1 cellular context compared by ENCODE assay signal in the genomic region with DNA sequence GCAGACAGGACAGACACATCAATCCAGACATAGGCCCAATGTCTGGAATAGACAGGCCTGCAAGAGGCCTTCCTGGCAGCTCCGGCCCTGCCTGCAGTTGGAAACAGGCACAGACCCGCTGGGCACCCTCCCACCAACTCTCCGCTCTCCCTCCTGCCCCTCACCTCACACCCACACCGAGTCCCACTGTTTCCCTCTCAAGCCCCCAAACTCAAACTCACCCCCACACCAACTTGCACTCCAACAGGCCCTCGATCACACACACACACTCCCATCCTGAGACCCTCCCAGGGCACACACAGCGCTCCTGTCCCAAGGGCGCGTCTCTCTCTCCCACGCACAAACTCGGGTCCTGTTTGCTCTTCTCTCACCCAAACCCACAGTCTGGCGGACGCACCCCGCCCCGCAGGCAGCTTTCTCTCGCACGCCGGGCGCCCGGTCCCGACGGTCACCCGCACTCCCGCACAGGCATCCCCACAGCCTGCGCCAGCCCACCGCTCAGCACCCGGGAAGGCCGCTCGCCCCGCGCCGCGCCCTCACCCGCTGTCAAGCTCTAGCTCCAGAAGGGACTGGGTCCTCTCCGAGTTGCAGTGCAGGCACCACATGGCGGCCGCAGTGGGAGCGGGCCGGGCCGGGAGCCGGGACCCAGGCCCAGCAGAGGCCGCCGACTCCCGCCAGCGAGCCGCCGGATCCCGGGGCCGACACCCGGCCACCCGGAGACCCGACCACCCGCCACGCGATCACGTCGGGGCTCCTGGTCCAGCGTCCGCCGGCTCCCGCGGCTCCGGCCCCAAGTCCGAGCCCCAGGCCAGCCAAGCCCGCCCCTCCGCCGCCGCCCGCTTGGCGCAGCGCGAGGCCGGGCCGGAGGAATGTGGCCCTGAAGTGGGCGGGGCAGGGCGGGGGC.
TF ChIP-seq lines count a peak whose summit lies in the region.

No MANE protein-coding gene starts in this region.

TF ChIP-seq in K562, 482 proteins besides CTCF, POLR2A, EP300 and RAD21 (continued from another document and continues in another):
- TF ChIP-seq, protein P1, sequence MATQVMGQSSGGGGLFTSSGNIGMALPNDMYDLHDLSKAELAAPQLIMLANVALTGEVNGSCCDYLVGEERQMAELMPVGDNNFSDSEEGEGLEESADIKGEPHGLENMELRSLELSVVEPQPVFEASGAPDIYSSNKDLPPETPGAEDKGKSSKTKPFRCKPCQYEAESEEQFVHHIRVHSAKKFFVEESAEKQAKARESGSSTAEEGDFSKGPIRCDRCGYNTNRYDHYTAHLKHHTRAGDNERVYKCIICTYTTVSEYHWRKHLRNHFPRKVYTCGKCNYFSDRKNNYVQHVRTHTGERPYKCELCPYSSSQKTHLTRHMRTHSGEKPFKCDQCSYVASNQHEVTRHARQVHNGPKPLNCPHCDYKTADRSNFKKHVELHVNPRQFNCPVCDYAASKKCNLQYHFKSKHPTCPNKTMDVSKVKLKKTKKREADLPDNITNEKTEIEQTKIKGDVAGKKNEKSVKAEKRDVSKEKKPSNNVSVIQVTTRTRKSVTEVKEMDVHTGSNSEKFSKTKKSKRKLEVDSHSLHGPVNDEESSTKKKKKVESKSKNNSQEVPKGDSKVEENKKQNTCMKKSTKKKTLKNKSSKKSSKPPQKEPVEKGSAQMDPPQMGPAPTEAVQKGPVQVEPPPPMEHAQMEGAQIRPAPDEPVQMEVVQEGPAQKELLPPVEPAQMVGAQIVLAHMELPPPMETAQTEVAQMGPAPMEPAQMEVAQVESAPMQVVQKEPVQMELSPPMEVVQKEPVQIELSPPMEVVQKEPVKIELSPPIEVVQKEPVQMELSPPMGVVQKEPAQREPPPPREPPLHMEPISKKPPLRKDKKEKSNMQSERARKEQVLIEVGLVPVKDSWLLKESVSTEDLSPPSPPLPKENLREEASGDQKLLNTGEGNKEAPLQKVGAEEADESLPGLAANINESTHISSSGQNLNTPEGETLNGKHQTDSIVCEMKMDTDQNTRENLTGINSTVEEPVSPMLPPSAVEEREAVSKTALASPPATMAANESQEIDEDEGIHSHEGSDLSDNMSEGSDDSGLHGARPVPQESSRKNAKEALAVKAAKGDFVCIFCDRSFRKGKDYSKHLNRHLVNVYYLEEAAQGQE (CRISPR knock-in tag; IDR thresholded peaks at IDR 0.05; ENCODE audit: low read depth) = 0 out of 2 replicates have a peak, but pooled peaks have one; percentile 61
- no peak for TF ChIP-seq RAD51 (IDR thresholded peaks at IDR 0.05; ENCODE audit: borderline replicate concordance, low read depth)
- peak; percentile 37; the same call in 1 of the 2 replicates for TF ChIP-seq ATF7 (IDR thresholded peaks at IDR 0.05)
- TF ChIP-seq BRD9 (IDR thresholded peaks at IDR 0.05; ENCODE audit: low read depth, partially characterized antibody) = no peak
- TF ChIP-seq GTF2E2 (tag; IDR thresholded peaks at IDR 0.05) = no peak
- no peak for TF ChIP-seq HNRNPH1 (optimal IDR thresholded peaks at IDR 0.05; ENCODE audit: low read depth, low read length)
- TF ChIP-seq, protein P2, sequence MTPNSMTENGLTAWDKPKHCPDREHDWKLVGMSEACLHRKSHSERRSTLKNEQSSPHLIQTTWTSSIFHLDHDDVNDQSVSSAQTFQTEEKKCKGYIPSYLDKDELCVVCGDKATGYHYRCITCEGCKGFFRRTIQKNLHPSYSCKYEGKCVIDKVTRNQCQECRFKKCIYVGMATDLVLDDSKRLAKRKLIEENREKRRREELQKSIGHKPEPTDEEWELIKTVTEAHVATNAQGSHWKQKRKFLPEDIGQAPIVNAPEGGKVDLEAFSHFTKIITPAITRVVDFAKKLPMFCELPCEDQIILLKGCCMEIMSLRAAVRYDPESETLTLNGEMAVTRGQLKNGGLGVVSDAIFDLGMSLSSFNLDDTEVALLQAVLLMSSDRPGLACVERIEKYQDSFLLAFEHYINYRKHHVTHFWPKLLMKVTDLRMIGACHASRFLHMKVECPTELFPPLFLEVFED (CRISPR knock-in tag; conservative IDR thresholded peaks at IDR 0.05) = peak; percentile 89
- TF ChIP-seq, protein P3, sequence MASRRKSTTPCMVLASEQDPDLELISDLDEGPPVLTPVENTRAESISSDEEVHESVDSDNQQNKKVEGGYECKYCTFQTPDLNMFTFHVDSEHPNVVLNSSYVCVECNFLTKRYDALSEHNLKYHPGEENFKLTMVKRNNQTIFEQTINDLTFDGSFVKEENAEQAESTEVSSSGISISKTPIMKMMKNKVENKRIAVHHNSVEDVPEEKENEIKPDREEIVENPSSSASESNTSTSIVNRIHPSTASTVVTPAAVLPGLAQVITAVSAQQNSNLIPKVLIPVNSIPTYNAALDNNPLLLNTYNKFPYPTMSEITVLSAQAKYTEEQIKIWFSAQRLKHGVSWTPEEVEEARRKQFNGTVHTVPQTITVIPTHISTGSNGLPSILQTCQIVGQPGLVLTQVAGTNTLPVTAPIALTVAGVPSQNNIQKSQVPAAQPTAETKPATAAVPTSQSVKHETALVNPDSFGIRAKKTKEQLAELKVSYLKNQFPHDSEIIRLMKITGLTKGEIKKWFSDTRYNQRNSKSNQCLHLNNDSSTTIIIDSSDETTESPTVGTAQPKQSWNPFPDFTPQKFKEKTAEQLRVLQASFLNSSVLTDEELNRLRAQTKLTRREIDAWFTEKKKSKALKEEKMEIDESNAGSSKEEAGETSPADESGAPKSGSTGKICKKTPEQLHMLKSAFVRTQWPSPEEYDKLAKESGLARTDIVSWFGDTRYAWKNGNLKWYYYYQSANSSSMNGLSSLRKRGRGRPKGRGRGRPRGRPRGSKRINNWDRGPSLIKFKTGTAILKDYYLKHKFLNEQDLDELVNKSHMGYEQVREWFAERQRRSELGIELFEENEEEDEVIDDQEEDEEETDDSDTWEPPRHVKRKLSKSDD (conservative IDR thresholded peaks at IDR 0.05; ENCODE audit: low read length) = no peak
- no peak for TF ChIP-seq PTRF (tag; IDR thresholded peaks at IDR 0.05)
- no peak for TF ChIP-seq CREM (IDR thresholded peaks at IDR 0.05; ENCODE audit: low read depth)
- TF ChIP-seq, protein P4, sequence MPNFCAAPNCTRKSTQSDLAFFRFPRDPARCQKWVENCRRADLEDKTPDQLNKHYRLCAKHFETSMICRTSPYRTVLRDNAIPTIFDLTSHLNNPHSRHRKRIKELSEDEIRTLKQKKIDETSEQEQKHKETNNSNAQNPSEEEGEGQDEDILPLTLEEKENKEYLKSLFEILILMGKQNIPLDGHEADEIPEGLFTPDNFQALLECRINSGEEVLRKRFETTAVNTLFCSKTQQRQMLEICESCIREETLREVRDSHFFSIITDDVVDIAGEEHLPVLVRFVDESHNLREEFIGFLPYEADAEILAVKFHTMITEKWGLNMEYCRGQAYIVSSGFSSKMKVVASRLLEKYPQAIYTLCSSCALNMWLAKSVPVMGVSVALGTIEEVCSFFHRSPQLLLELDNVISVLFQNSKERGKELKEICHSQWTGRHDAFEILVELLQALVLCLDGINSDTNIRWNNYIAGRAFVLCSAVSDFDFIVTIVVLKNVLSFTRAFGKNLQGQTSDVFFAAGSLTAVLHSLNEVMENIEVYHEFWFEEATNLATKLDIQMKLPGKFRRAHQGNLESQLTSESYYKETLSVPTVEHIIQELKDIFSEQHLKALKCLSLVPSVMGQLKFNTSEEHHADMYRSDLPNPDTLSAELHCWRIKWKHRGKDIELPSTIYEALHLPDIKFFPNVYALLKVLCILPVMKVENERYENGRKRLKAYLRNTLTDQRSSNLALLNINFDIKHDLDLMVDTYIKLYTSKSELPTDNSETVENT (CRISPR knock-in tag; IDR thresholded peaks at IDR 0.05) = 0 out of 2 replicates have a peak, but pooled peaks have one; percentile 71
- TF ChIP-seq HOXB6 (CRISPR knock-in tag; IDR thresholded peaks at IDR 0.05; ENCODE audit: borderline replicate concordance) = no peak
- TF ChIP-seq TAF9B (IDR thresholded peaks at IDR 0.05; ENCODE audit: partially characterized antibody) = no peak
- TF ChIP-seq TCF7 (IDR thresholded peaks at IDR 0.05; ENCODE audit: borderline replicate concordance) = no peak
- no peak for TF ChIP-seq ZNF121 (CRISPR knock-in tag; conservative IDR thresholded peaks at IDR 0.05)
- no peak for TF ChIP-seq SRSF3 (IDR thresholded peaks at IDR 0.05; ENCODE audit: insufficient read depth, low read length)
- no peak for TF ChIP-seq HMG20B (CRISPR knock-in tag; IDR thresholded peaks at IDR 0.05)
- TF ChIP-seq, protein P5, sequence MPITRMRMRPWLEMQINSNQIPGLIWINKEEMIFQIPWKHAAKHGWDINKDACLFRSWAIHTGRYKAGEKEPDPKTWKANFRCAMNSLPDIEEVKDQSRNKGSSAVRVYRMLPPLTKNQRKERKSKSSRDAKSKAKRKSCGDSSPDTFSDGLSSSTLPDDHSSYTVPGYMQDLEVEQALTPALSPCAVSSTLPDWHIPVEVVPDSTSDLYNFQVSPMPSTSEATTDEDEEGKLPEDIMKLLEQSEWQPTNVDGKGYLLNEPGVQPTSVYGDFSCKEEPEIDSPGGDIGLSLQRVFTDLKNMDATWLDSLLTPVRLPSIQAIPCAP (CRISPR knock-in tag; IDR thresholded peaks at IDR 0.05; ENCODE audit: borderline replicate concordance) = no peak
- TF ChIP-seq ILF3 (IDR thresholded peaks at IDR 0.05; ENCODE audit: borderline replicate concordance) = peak; percentile 34; the same call in 1 of the 2 replicates
- no peak for TF ChIP-seq DDX20 (tag; IDR thresholded peaks at IDR 0.05; ENCODE audit: low read depth)
- TF ChIP-seq DIDO1 (tag; IDR thresholded peaks at IDR 0.05; ENCODE audit: low read depth) = no peak
- TF ChIP-seq ZNF668 (CRISPR knock-in tag; IDR thresholded peaks at IDR 0.05) = no peak
- no peak for TF ChIP-seq DACH1 (IDR thresholded peaks at IDR 0.05; ENCODE audit: partially characterized antibody)
- TF ChIP-seq TCFL5 (CRISPR knock-in tag; conservative IDR thresholded peaks at IDR 0.05) = no peak
- TF ChIP-seq, protein P6, sequence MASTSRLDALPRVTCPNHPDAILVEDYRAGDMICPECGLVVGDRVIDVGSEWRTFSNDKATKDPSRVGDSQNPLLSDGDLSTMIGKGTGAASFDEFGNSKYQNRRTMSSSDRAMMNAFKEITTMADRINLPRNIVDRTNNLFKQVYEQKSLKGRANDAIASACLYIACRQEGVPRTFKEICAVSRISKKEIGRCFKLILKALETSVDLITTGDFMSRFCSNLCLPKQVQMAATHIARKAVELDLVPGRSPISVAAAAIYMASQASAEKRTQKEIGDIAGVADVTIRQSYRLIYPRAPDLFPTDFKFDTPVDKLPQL (IDR thresholded peaks at IDR 0.05; ENCODE audit: extremely low read depth, insufficient read length) = no peak
- peak; percentile 80 for TF ChIP-seq RB1 (IDR thresholded peaks at IDR 0.05; ENCODE audit: low read depth)
- TF ChIP-seq FOXP1 (CRISPR knock-in tag; IDR thresholded peaks at IDR 0.05) = peak; percentile 59; the same call in 1 of the 2 replicates
- TF ChIP-seq SMARCA5 (IDR thresholded peaks at IDR 0.05) = peak; percentile 71; the same call in 1 of the 2 replicates
- no peak for TF ChIP-seq PHTF2 (CRISPR knock-in tag; IDR thresholded peaks at IDR 0.05)
- no peak for TF ChIP-seq MIER1 (IDR thresholded peaks at IDR 0.05; ENCODE audit: low read depth)
- TF ChIP-seq MTF1 (CRISPR knock-in tag; IDR thresholded peaks at IDR 0.05; ENCODE audit: borderline replicate concordance) = no peak
- no peak for TF ChIP-seq FOXA1 (IDR thresholded peaks at IDR 0.05; ENCODE audit: borderline replicate concordance)
- TF ChIP-seq ZNF316 (IDR thresholded peaks at IDR 0.05) = peak; percentile 96
- peak; percentile 69; the same call in 1 of the 2 replicates for TF ChIP-seq HDAC8 (tag; IDR thresholded peaks at IDR 0.05)
- TF ChIP-seq GATAD2A (IDR thresholded peaks at IDR 0.05) = no peak
- TF ChIP-seq, protein P7, sequence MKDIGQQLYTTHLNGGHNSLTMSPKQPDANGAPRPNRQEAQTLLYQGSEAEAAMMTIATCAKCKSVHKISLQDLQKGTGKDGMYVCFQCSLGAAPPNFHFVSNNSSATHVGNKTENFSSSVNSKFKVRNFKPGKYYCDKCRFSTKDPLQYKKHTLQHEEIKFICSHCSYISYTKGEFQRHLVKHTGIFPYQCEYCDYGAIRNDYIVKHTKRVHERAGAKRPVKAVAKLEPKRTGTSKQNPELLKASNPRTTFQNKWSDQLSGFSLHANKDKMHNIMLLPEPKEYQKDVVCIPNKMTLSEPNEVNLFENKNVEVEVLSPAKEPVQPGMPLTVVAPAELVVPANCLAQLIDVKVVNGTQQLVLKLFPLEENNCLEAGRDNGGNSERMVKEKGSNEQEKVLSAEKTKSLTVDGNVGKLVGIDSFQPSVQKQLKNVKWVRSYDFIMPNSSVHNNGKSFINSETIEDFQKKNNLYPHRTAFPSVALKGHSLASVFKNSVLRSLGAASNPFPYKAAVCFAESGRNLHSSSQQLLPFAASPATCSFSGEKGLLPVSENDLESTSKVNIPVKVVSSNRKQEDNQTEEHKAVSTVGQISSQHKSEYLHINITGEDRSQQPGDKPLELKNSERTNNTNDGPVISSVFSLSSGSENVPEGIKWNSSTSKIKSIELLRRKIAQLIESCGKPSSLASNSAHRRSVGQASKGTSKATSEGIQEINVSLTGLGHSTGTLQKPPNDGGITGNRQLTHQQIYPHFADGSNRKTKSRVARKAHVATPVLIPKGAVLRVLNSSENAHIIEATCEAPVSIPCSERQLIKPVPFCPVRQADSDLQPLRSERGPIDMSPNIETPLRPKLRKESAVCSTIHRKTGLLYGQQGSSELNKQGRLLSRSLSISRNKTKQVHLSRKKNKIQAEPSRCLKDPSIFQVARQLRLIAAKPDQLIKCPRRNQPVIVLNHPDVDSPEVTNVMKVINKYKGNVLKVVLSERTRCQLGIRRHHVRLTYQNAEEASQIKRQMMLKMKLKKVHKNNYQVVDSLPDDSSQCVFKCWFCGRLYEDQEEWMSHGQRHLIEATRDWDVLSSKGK (CRISPR knock-in tag; IDR thresholded peaks at IDR 0.05) = no peak
- TF ChIP-seq MYNN (IDR thresholded peaks at IDR 0.05) = no peak
- no peak for TF ChIP-seq MYNN (CRISPR knock-in tag; IDR thresholded peaks at IDR 0.05)
- TF ChIP-seq CXXC5 (CRISPR knock-in tag; IDR thresholded peaks at IDR 0.05) = peak; percentile 61
- TF ChIP-seq CHD4 (IDR thresholded peaks at IDR 0.05; ENCODE audit: insufficient read depth, insufficient replicate concordance, low read depth, low read length, poor library complexity, severe bottlenecking) = no peak
- peak; percentile 69; the same call in 1 of the 2 replicates for TF ChIP-seq LARP7 (IDR thresholded peaks at IDR 0.05)
- peak in 1 of 2 experiments; percentile 57; a peak in 1 of 4 replicates for TF ChIP-seq TEAD1 (CRISPR knock-in tag; IDR thresholded peaks at IDR 0.05)
- TF ChIP-seq, protein P8, sequence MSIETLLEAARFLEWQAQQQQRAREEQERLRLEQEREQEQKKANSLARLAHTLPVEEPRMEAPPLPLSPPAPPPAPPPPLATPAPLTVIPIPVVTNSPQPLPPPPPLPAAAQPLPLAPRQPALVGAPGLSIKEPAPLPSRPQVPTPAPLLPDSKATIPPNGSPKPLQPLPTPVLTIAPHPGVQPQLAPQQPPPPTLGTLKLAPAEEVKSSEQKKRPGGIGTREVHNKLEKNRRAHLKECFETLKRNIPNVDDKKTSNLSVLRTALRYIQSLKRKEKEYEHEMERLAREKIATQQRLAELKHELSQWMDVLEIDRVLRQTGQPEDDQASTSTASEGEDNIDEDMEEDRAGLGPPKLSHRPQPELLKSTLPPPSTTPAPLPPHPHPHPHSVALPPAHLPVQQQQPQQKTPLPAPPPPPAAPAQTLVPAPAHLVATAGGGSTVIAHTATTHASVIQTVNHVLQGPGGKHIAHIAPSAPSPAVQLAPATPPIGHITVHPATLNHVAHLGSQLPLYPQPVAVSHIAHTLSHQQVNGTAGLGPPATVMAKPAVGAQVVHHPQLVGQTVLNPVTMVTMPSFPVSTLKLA (conservative IDR thresholded peaks at IDR 0.05) = peak in 1 of 2 experiments; percentile 52; a peak in 1 of 4 replicates
- no peak for TF ChIP-seq ZNF263 (CRISPR knock-in tag; IDR thresholded peaks at IDR 0.05; ENCODE audit: borderline replicate concordance)
- no peak; the same call in 1 of the 2 replicates for TF ChIP-seq ESRRA (IDR thresholded peaks at IDR 0.05; ENCODE audit: borderline replicate concordance, low read depth)
- peak; percentile 54 for TF ChIP-seq CEBPG (CRISPR knock-in tag; IDR thresholded peaks at IDR 0.05)
- TF ChIP-seq CEBPG (tag; conservative IDR thresholded peaks at IDR 0.05 in 1 of 2, IDR thresholded peaks at IDR 0.05 in 1 of 2) = no peak
